1 cellular context compared by ENCODE assay signal in the genomic region with DNA sequence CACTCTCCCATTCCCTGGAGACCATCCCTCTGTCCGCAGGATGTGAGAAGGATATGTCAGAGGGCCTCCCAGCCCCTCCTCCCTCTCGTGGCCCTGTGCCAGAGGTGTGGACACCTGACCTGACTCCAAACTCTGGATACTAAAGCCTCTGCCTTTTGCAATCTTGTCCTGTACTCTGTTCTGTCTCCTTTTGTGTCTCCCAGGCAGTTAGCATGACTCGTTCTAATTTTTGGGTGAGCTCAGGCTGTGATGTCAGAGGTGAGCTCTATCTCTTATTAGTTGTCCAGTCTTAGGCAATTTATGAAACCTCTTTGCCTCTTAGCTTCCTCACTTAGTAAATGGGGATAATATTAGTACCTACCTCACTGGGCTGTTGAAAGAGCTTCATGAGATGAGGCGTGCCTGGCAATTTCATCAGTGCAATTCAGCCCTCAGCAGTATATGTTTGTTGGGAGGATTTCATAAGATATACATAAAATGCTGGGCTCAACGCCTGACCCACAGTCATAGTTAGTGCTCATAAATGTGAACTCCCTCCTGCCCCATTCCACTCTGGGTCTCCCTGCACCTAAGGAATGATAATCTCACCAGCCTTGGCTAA.
TF ChIP-seq lines count a peak whose summit lies in the region.

No MANE protein-coding gene starts in this region.

TF ChIP-seq in H1, 55 proteins besides CTCF, POLR2A, EP300 and RAD21:
- TF ChIP-seq JUND (IDR thresholded peaks at IDR 0.05; ENCODE audit: low read length) = no peak
- no peak for TF ChIP-seq KDM1A (IDR thresholded peaks at IDR 0.05; ENCODE audit: borderline replicate concordance, low read length)
- TF ChIP-seq SIX5 (IDR thresholded peaks at IDR 0.05; ENCODE audit: low read depth, low read length) = no peak
- TF ChIP-seq, protein P1, sequence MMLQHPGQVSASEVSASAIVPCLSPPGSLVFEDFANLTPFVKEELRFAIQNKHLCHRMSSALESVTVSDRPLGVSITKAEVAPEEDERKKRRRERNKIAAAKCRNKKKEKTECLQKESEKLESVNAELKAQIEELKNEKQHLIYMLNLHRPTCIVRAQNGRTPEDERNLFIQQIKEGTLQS (IDR thresholded peaks at IDR 0.05; ENCODE audit: insufficient read depth, low read depth, low read length) = no peak
- no peak for TF ChIP-seq ZNF274 (IDR thresholded peaks at IDR 0.05; ENCODE audit: borderline replicate concordance, extremely low read depth, low read length)
